9 cellular contexts compared by ENCODE assay signal in the genomic region with DNA sequence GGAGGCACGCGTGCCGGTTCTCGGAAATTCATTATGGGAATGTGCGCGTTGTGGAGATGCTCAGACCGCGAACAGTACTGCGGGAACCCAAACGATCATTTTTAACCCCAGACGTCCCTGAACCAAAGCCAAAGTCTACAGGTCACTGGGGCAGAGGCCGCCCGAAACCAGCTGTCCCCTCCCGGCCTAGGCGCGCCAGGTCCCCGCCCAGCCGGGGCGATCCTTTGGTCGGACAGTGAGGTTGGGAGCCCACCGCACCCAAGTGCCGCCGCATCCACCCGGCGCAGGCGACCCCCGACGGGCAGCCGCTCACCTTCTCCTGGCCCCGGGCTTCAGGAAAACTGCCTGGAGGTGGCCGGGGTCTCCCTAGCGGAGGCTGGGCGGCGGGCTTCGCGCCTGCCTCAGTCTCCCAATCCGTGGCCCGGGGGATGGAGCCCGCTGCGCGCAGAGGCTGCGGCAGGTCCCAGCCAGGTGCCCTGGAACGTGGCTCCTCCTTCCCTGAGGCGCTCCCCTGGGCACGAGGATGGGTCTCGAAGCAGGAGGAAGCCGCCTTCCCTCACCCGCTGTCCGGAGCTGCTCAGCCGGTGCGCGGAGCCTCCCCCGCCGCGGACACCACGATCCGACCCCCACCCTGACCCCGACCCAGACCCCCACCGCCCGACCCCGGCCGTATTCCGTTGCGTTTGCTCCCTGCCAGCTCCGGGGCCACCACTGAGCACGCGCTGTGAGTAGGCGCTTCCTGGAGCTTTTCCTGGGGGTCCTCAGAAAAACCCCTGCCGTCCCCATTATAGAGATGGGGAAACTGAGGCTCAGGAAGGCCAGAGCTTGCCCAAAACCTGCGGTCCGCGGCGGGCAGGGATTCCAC. TPM values are rescaled to one million over a fixed set of nuclear protein-coding genes. Genes with fewer than 3 reads are reported as not detected.
DNase-seq lines count a peak whose midpoint lies in the region; ATAC-seq and TF ChIP-seq lines count a peak whose summit lies in the region.
"Had no signal": no experiment of that assay in that cellular context is flagged by ENCODE, and none has a peak within 500 bp of the region (broad histone marks: within the 10 kb centered on the region; RNA-seq: fewer than 3 reads in every experiment).

No MANE protein-coding gene starts in this region.

- H3K36me3 Mint-ChIP-seq in natural killer cell: no peaks in the 10 kb centered on the region

- H3K4me2 ChIP-seq in BLaER1 treated with 17β-estradiol and CSF1 and Interleukin-3, amounts not matched to agents 10 nM and 100 nM: peak overlapping the region; percentile 94 to 100 (median 98)

- no peaks in the 10 kb centered on the region for H3K9me3 Mint-ChIP-seq in natural killer cell

- H3K4me3 Mint-ChIP-seq in natural killer cell: peak overlapping the region; percentile 87

- H3K9ac ChIP-seq in BLaER1 treated with 17β-estradiol and CSF1 and Interleukin-3, amounts not matched to agents 10 nM and 100 nM: peak overlapping the region; percentile 91 to 99 (median 94)

- peaks cover 0 to 49% (median 14%) of the 10 kb centered on the region in 11 experiments; a peak in 12 of 22 replicates for H3K36me3 ChIP-seq in BLaER1 treated with 17β-estradiol and CSF1 and Interleukin-3, amounts not matched to agents 10 nM and 100 nM

- peaks cover 49 to 54% of the 10 kb centered on the region in 2 donors for H3K4me1 Mint-ChIP-seq in natural killer cell

- TF ChIP-seq RAD21 in Ishikawa (IDR thresholded peaks at IDR 0.05; ENCODE audit: low read depth): no peak

- H3K9me3 ChIP-seq in BLaER1 treated with 17β-estradiol and CSF1 and Interleukin-3, amounts not matched to agents 10 nM and 100 nM (replicated peaks in 1 of 11): peaks cover 0 to 4% (median 0%) of the 10 kb centered on the region in 11 experiments; a peak in 1 of 22 replicates

- TF ChIP-seq CTCF in coronary artery (IDR thresholded peaks at IDR 0.05) (no peak), natural killer cell (IDR thresholded peaks at IDR 0.05) (no peak)

- no peak for ATAC-seq in natural killer cell

- H3K27me3 Mint-ChIP-seq in natural killer cell (ENCODE audit: low read depth in 2 of 2): no peaks in the 10 kb centered on the region

- DNase-seq in coronary artery (ENCODE audit: low spot score) (no peak), natural killer cell (no peak), SIG-M5 (lab: John Stamatoyannopoulos, UW) (no peak), NCI-H2227 (lab: John Stamatoyannopoulos, UW; ENCODE audit: unreplicated experiment) (no peak), activated gamma-delta T cell (lab: John Stamatoyannopoulos, UW) (no peak), NCI-H510A (lab: John Stamatoyannopoulos, UW) (no peak)

- H3K27ac ChIP-seq in BLaER1 treated with 17β-estradiol and CSF1 and Interleukin-3, amounts not matched to agents 10 nM and 100 nM: peak overlapping the region; percentile 91 to 100 (median 98)
- peak overlapping the region in 1 of 2 donors; percentile 21 for H3K27ac ChIP-seq in coronary artery

- H3K4me3 ChIP-seq in BLaER1 treated with 17β-estradiol and CSF1 and Interleukin-3, amounts not matched to agents 10 nM and 100 nM: peak overlapping the region; percentile 48 to 99 (median 74)
- peak overlapping the region; percentile 69 for H3K4me3 ChIP-seq in coronary artery

- H3K27ac Mint-ChIP-seq in natural killer cell: peak overlapping the region; percentile 92 to 98

- H4K20me1 ChIP-seq in BLaER1 treated with 17β-estradiol and CSF1 and Interleukin-3, amounts not matched to agents 10 nM and 100 nM: peaks cover 0 to 43% (median 30%) of the 10 kb centered on the region in 11 experiments; a peak in 18 of 22 replicates

- TF ChIP-seq EP300 in Ishikawa (IDR thresholded peaks at IDR 0.05; ENCODE audit: borderline replicate concordance): no peak

- H3K27me3 ChIP-seq in BLaER1 treated with 17β-estradiol and CSF1 and Interleukin-3, amounts not matched to agents 10 nM and 100 nM: peaks cover 0 to 35% (median 13%) of the 10 kb centered on the region in 11 experiments; a peak in 11 of 22 replicates

- intact Hi-C loops in natural killer cell (cut with micrococcal nuclease): loop anchor here (1.0 to 5.0 kb wide), 4 partner anchors 17 to 419 kb away; a partner anchor contains a TSS

- H3K4me1 ChIP-seq in BLaER1 treated with 17β-estradiol and CSF1 and Interleukin-3, amounts not matched to agents 10 nM and 100 nM: peaks cover 66 to 95% (median 78%) of the 10 kb centered on the region in 10 experiments

TF ChIP-seq in Ishikawa, 13 proteins besides CTCF, POLR2A, EP300 and RAD21:
- no peak for TF ChIP-seq FOXM1 (IDR thresholded peaks at IDR 0.05; ENCODE audit: borderline replicate concordance, low read depth)
- TF ChIP-seq, protein P1, sequence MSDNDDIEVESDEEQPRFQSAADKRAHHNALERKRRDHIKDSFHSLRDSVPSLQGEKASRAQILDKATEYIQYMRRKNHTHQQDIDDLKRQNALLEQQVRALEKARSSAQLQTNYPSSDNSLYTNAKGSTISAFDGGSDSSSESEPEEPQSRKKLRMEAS (IDR thresholded peaks at IDR 0.05): peak; percentile 47; the same call in 1 of the 2 replicates

RNA-seq across cellular contexts. Expression of a gene that starts 8.1 kb away (rescaled TPM):
- 10 to 100 TPM; 12.8 to 22.9 (median 20.0) TPM for total RNA-seq in natural killer cell

RNA-seq across cellular contexts. Expression of a gene that starts 11.0 kb away (rescaled TPM):
- 1,000 to 10,000 TPM; 1,223 to 1,393 (median 1,250) TPM for total RNA-seq in natural killer cell
- total RNA-seq: RPMI7951 had no signal

RNA-seq across cellular contexts. Expression of a gene that starts 58.2 kb away (rescaled TPM):
- total RNA-seq in natural killer cell: 100 to 1,000 TPM in 2 of 3 donors, 10 to 100 TPM in 1; 96.8 to 144 (median 126) TPM
